ENCODE assay signal across 1 cellular context in genomic region chr1:154534263-154534844, GRCh38.
TF ChIP-seq lines count a peak whose summit lies in the region.

No MANE protein-coding gene starts in this region.

TF ChIP-seq in K562, 482 proteins besides CTCF, POLR2A, EP300 and RAD21:
- TF ChIP-seq ETV1 (tag; conservative IDR thresholded peaks at IDR 0.05; ENCODE audit: low read depth) (no peak), CREB1 (IDR thresholded peaks at IDR 0.05) (no peak), CREB1 (CRISPR knock-in tag; IDR thresholded peaks at IDR 0.05) (no peak), GABPA (tag; conservative IDR thresholded peaks at IDR 0.05; ENCODE audit: low read depth) (no peak), FOXM1 (IDR thresholded peaks at IDR 0.05; ENCODE audit: low read depth) (no peak), FOXM1 (CRISPR knock-in tag; IDR thresholded peaks at IDR 0.05; ENCODE audit: low read depth) (no peak), FOS (IDR thresholded peaks at IDR 0.05; ENCODE audit: extremely low read depth, insufficient read length) (no peak), CLOCK (CRISPR knock-in tag; IDR thresholded peaks at IDR 0.05; ENCODE audit: borderline replicate concordance) (no peak), ZFP30 (CRISPR knock-in tag; IDR thresholded peaks at IDR 0.05; ENCODE audit: borderline replicate concordance) (no peak), AFF1 (IDR thresholded peaks at IDR 0.05; ENCODE audit: low read depth in 1 of 2, partially characterized antibody in 2 of 2) (peak in 1 of 2 experiments; percentile 72), ZNF175 (CRISPR knock-in tag; IDR thresholded peaks at IDR 0.05; ENCODE audit: low read depth) (no peak), NR0B1 (IDR thresholded peaks at IDR 0.05; ENCODE audit: partially characterized antibody) (no peak), SMC3 (conservative IDR thresholded peaks at IDR 0.05; ENCODE audit: insufficient read depth, low read depth, low read length) (peak; percentile 40; the same call in 1 of the 2 replicates), SMARCC2 (IDR thresholded peaks at IDR 0.05; ENCODE audit: low read depth) (no peak), NRF1 (conservative IDR thresholded peaks at IDR 0.05 in 1 of 2, IDR thresholded peaks at IDR 0.05 in 1 of 2) (no peak), YY1 (IDR thresholded peaks at IDR 0.05; ENCODE audit: borderline replicate concordance in 1 of 3, control insufficient read depth in 1 of 3, extremely low read depth in 1 of 3, insufficient read depth in 3 of 3, insufficient read length in 1 of 3, insufficient replicate concordance in 2 of 3, low read depth in 1 of 3, low read length in 2 of 3) (no peak), STAG1 (CRISPR knock-in tag; IDR thresholded peaks at IDR 0.05; ENCODE audit: borderline replicate concordance) (peak; percentile 60; the same call in 1 of the 2 replicates), MXD1 (CRISPR knock-in tag; IDR thresholded peaks at IDR 0.05; ENCODE audit: borderline replicate concordance, poor library complexity, severe bottlenecking) (no peak), ARID3A (IDR thresholded peaks at IDR 0.05; ENCODE audit: borderline replicate concordance, low read depth, low read length) (no peak), BCOR (IDR thresholded peaks at IDR 0.05) (no peak), MIER1 (IDR thresholded peaks at IDR 0.05; ENCODE audit: low read depth) (no peak), PTRF (tag; IDR thresholded peaks at IDR 0.05) (no peak), CREM (IDR thresholded peaks at IDR 0.05; ENCODE audit: low read depth) (0 out of 2 replicates have a peak, but pooled peaks have one; percentile 8), ZNF696 (CRISPR knock-in tag; conservative IDR thresholded peaks at IDR 0.05) (no peak), MBD2 (IDR thresholded peaks at IDR 0.05; ENCODE audit: borderline replicate concordance, low read depth) (no peak), GATAD2B (IDR thresholded peaks at IDR 0.05; ENCODE audit: borderline replicate concordance) (no peak), ARID2 (IDR thresholded peaks at IDR 0.05) (no peak), SMAD4 (CRISPR knock-in tag; conservative IDR thresholded peaks at IDR 0.05) (no peak), TAF7 (tag; IDR thresholded peaks at IDR 0.05) (no peak), E2F6 (IDR thresholded peaks at IDR 0.05; ENCODE audit: borderline replicate concordance in 1 of 2, extremely low read depth in 1 of 2, insufficient read depth in 1 of 2, insufficient read length in 1 of 2, low read depth in 1 of 2, low read length in 1 of 2, poor library complexity in 1 of 2, severe bottlenecking in 1 of 2) (no peak)
